8 cellular contexts compared by ENCODE assay signal in the genomic region with DNA sequence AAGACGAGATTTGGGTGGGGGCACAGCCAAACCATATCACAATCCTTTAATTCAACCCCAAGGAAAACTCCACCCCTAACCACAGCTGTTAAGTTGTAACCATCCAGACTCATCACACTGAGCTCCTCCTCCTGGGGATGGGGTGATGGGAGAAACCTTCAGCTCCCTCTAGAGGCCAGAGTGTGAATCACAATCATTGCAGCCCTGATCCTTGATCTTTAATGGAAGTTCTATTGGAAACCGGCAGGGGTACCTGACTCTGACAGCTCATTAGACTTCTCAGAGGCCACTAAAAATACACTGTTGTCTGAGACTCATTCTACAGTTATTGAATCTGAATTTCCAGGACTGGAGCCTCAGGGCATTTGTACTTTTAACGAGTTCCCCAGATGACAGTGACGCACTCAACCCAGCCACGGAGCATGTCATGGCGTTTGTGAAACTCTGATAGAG.
DNase-seq lines count a peak whose midpoint lies in the region; ATAC-seq and TF ChIP-seq lines count a peak whose summit lies in the region.

No MANE protein-coding gene starts in this region.

- in situ Hi-C loops in brain microvascular endothelial cell (cut with HindIII; ENCODE audit: low pct_ligation_motif_present, low sequenced_read_pairs), result no loop called here

- H3K4me3 ChIP-seq in brain microvascular endothelial cell (ENCODE audit: low read depth, low read length) (no peak overlapping the region), liver (ENCODE audit: low read depth in 1 of 3, low read length in 3 of 3) (no peak overlapping the region)

- ATAC-seq in HG03571 (IDR thresholded peaks at IDR 0.05; ENCODE audit: unreplicated experiment) (no peak), GM21528 (IDR thresholded peaks at IDR 0.05; ENCODE audit: low FRiP score, unreplicated experiment) (no peak), GM21390 (IDR thresholded peaks at IDR 0.05; ENCODE audit: unreplicated experiment) (no peak)

- H3K36me3 ChIP-seq in brain microvascular endothelial cell (replicated peaks) (no peaks in the 10 kb centered on the region), liver (ENCODE audit: control insufficient read depth in 4 of 4, insufficient read depth in 3 of 4, low read depth in 1 of 4, low read length in 3 of 4) (no peaks in the 10 kb centered on the region)

- H3K9me3 ChIP-seq in liver (ENCODE audit: control insufficient read depth in 4 of 4, low read length in 3 of 4), result peaks cover 0 to 12% (median 6%) of the 10 kb centered on the region in 4 donors

- no peaks in the 10 kb centered on the region for H3K4me1 ChIP-seq in liver (ENCODE audit: control insufficient read depth in 4 of 4, insufficient read depth in 4 of 4, low read length in 3 of 4)

- TF ChIP-seq RAD21 in liver (IDR thresholded peaks at IDR 0.05), result peak; percentile 71 to 76

- H3K9ac ChIP-seq in liver (ENCODE audit: low read depth in 1 of 2, low read length in 2 of 2), result no peak overlapping the region

- H3K27ac ChIP-seq in brain microvascular endothelial cell, result no peak overlapping the region
- no peak overlapping the region for H3K27ac ChIP-seq in liver (ENCODE audit: low read depth in 1 of 2, low read length in 2 of 2)

- 66% methylated on average over 6 of the region's 6 CpGs for WGBS in liver

- TF ChIP-seq CTCF in GM20000 (IDR thresholded peaks at IDR 0.05; ENCODE audit: extremely low read depth, missing control alignments) (peak; percentile 20), brain microvascular endothelial cell (IDR thresholded peaks at IDR 0.05; ENCODE audit: low read depth, low read length, missing control alignments) (peak; percentile 57), liver (IDR thresholded peaks at IDR 0.05; ENCODE audit: low read depth, low read length, missing input control) (peak; percentile 71)

- peak; percentile 74 for DNase-seq in COLO829 (ENCODE audit: low spot score)
- peak; percentile 49 for DNase-seq in GM20000 (ENCODE audit: low spot score)
- DNase-seq in NCI-H510A (lab: John Stamatoyannopoulos, UW), result peak; percentile 27
- DNase-seq in brain microvascular endothelial cell, result peak; percentile 18

- no peaks in the 10 kb centered on the region for H3K27me3 ChIP-seq in brain microvascular endothelial cell (replicated peaks)
- H3K27me3 ChIP-seq in liver (ENCODE audit: control insufficient read depth in 4 of 4, insufficient read depth in 4 of 4, low read length in 3 of 4), result peaks cover 0 to 7% (median 1%) of the 10 kb centered on the region in 4 donors

TF ChIP-seq in liver, 16 proteins besides CTCF, POLR2A, EP300 and RAD21:
- TF ChIP-seq ATF3 (IDR thresholded peaks at IDR 0.05) (no peak), ZBTB33 (IDR thresholded peaks at IDR 0.05) (no peak), FOXA1 (IDR thresholded peaks at IDR 0.05) (no peak), GABPA (IDR thresholded peaks at IDR 0.05 in 1 of 2, conservative IDR thresholded peaks at IDR 0.05 in 1 of 2) (no peak), TAF1 (conservative IDR thresholded peaks at IDR 0.05) (no peak), HNF4G (IDR thresholded peaks at IDR 0.05) (no peak), YY1 (IDR thresholded peaks at IDR 0.05) (no peak), NR2F2 (IDR thresholded peaks at IDR 0.05) (no peak), EGR1 (IDR thresholded peaks at IDR 0.05; ENCODE audit: low read depth in 2 of 2) (no peak), RXRA (IDR thresholded peaks at IDR 0.05) (no peak)
- TF ChIP-seq, protein P1, sequence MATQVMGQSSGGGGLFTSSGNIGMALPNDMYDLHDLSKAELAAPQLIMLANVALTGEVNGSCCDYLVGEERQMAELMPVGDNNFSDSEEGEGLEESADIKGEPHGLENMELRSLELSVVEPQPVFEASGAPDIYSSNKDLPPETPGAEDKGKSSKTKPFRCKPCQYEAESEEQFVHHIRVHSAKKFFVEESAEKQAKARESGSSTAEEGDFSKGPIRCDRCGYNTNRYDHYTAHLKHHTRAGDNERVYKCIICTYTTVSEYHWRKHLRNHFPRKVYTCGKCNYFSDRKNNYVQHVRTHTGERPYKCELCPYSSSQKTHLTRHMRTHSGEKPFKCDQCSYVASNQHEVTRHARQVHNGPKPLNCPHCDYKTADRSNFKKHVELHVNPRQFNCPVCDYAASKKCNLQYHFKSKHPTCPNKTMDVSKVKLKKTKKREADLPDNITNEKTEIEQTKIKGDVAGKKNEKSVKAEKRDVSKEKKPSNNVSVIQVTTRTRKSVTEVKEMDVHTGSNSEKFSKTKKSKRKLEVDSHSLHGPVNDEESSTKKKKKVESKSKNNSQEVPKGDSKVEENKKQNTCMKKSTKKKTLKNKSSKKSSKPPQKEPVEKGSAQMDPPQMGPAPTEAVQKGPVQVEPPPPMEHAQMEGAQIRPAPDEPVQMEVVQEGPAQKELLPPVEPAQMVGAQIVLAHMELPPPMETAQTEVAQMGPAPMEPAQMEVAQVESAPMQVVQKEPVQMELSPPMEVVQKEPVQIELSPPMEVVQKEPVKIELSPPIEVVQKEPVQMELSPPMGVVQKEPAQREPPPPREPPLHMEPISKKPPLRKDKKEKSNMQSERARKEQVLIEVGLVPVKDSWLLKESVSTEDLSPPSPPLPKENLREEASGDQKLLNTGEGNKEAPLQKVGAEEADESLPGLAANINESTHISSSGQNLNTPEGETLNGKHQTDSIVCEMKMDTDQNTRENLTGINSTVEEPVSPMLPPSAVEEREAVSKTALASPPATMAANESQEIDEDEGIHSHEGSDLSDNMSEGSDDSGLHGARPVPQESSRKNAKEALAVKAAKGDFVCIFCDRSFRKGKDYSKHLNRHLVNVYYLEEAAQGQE (IDR thresholded peaks at IDR 0.05), result no peak
- TF ChIP-seq, protein P2, sequence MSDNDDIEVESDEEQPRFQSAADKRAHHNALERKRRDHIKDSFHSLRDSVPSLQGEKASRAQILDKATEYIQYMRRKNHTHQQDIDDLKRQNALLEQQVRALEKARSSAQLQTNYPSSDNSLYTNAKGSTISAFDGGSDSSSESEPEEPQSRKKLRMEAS (IDR thresholded peaks at IDR 0.05), result no peak

Comparison
In these comparisons a context has a peak if more than half of its experiments do, and no peak if none do; other contexts are left out.
1. DNase-seq: peak in every context shown above with its lines; median percentile 74 in COLO829; 49 in GM20000; 27 in NCI-H510A; 18 in brain microvascular endothelial cell.
2. CTCF ChIP-seq: peak in every context shown above with its lines; median percentile 71 in liver; 57 in brain microvascular endothelial cell; 20 in GM20000.